1 cellular context compared by ENCODE assay signal in the genomic region with DNA sequence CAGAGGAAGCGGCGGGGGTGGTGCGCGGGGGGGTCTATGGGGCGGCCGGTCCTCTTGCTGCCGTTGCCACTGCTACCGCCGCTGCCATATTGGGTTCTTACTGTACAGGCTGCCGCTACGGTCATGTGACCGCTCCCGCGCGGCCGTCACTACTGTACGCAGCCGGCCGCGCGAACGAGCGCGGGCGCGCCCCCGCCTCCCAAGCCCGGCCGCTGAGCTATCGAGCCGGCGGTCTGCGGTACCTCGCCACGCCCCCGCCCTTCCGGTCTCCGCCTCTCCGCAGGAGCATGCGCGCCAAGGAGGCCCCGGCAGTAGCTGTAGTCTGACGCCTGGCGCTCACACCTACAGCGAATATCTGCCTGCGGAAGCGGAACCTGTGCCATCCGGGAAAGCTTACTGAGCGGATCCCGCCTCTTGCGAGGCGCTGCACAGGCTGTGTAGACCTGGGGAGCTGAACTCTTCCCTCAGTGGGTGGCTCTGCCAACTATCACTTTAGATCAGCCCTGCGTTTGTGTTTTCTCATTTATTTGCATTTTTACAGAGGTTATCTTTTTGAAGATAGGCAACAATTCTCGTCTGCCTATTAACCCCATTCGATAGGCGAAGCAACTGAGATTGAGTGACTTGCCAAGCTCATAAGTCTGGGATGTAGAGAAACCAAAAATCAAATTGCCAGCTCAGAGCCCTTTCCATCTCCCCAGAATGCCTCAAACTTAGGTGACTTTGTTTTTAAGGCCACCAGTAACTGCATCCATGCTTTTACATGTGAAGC.
A peak's percentile ranks its signal among the peaks of the same experiment; 100 is the strongest.
TF ChIP-seq lines count a peak whose summit lies in the region.

A gene (minus strand): TSS at position 127 of the 772 bp plus-strand sequence. CDS start 265 bp downstream, outside the sequence.

TF ChIP-seq in HEK293, 187 proteins besides CTCF, POLR2A, EP300 and RAD21 (continued from another document and continues in another):
- TF ChIP-seq, protein P1, sequence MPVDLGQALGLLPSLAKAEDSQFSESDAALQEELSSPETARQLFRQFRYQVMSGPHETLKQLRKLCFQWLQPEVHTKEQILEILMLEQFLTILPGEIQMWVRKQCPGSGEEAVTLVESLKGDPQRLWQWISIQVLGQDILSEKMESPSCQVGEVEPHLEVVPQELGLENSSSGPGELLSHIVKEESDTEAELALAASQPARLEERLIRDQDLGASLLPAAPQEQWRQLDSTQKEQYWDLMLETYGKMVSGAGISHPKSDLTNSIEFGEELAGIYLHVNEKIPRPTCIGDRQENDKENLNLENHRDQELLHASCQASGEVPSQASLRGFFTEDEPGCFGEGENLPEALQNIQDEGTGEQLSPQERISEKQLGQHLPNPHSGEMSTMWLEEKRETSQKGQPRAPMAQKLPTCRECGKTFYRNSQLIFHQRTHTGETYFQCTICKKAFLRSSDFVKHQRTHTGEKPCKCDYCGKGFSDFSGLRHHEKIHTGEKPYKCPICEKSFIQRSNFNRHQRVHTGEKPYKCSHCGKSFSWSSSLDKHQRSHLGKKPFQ (tag by site-specific recombination; IDR thresholded peaks at IDR 0.05) = peak; percentile 80
- TF ChIP-seq ZNF202 (tag by site-specific recombination; IDR thresholded peaks at IDR 0.05; ENCODE audit: borderline replicate concordance) = no peak
- no peak for TF ChIP-seq GLI4 (tag by site-specific recombination; IDR thresholded peaks at IDR 0.05)
- no peak for TF ChIP-seq ZNF701 (tag by site-specific recombination; IDR thresholded peaks at IDR 0.05)
- TF ChIP-seq ZNF433 (tag by site-specific recombination; IDR thresholded peaks at IDR 0.05; ENCODE audit: low read depth) = no peak
- peak; percentile 76 for TF ChIP-seq KLF1 (tag by site-specific recombination; IDR thresholded peaks at IDR 0.05)
- no peak for TF ChIP-seq ZNF132 (tag by site-specific recombination; IDR thresholded peaks at IDR 0.05; ENCODE audit: borderline replicate concordance)
- TF ChIP-seq, protein P2, sequence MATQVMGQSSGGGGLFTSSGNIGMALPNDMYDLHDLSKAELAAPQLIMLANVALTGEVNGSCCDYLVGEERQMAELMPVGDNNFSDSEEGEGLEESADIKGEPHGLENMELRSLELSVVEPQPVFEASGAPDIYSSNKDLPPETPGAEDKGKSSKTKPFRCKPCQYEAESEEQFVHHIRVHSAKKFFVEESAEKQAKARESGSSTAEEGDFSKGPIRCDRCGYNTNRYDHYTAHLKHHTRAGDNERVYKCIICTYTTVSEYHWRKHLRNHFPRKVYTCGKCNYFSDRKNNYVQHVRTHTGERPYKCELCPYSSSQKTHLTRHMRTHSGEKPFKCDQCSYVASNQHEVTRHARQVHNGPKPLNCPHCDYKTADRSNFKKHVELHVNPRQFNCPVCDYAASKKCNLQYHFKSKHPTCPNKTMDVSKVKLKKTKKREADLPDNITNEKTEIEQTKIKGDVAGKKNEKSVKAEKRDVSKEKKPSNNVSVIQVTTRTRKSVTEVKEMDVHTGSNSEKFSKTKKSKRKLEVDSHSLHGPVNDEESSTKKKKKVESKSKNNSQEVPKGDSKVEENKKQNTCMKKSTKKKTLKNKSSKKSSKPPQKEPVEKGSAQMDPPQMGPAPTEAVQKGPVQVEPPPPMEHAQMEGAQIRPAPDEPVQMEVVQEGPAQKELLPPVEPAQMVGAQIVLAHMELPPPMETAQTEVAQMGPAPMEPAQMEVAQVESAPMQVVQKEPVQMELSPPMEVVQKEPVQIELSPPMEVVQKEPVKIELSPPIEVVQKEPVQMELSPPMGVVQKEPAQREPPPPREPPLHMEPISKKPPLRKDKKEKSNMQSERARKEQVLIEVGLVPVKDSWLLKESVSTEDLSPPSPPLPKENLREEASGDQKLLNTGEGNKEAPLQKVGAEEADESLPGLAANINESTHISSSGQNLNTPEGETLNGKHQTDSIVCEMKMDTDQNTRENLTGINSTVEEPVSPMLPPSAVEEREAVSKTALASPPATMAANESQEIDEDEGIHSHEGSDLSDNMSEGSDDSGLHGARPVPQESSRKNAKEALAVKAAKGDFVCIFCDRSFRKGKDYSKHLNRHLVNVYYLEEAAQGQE (tag by site-specific recombination; IDR thresholded peaks at IDR 0.05) = no peak
- TF ChIP-seq ZBTB20 (tag by site-specific recombination; IDR thresholded peaks at IDR 0.05) = peak; percentile 87
- TF ChIP-seq, protein P3, sequence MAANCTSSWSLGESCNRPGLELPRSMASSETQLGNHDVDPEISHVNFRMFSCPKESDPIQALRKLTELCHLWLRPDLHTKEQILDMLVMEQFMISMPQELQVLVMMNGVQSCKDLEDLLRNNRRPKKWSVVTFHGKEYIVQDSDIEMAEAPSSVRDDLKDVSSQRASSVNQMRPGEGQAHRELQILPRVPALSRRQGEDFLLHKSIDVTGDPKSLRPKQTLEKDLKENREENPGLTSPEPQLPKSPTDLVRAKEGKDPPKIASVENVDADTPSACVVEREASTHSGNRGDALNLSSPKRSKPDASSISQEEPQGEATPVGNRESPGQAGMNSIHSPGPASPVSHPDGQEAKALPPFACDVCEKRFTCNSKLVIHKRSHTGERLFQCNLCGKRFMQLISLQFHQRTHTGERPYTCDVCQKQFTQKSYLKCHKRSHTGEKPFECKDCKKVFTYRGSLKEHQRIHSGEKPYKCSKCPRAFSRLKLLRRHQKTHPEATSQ (tag by site-specific recombination; IDR thresholded peaks at IDR 0.05) = no peak
- TF ChIP-seq SCRT1 (tag by site-specific recombination; IDR thresholded peaks at IDR 0.05; ENCODE audit: borderline replicate concordance) = no peak
- no peak for TF ChIP-seq SALL2 (tag by site-specific recombination; IDR thresholded peaks at IDR 0.05; ENCODE audit: borderline replicate concordance)
- TF ChIP-seq, protein P4, sequence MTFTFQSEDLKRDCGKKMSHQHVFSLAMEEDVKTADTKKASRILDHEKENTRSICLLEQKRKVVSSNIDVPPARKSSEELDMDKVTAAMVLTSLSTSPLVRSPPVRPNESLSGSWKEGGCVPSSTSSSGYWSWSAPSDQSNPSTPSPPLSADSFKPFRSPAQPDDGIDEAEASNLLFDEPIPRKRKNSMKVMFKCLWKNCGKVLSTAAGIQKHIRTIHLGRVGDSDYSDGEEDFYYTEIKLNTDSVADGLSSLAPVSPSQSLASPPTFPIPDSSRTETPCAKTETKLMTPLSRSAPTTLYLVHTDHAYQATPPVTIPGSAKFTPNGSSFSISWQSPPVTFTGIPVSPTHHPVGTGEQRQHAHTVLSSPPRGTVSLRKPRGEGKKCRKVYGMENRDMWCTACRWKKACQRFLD (tag by site-specific recombination; IDR thresholded peaks at IDR 0.05) = no peak
- no peak for TF ChIP-seq ZNF514 (tag by site-specific recombination; IDR thresholded peaks at IDR 0.05)
- TF ChIP-seq ZNF768 (tag by site-specific recombination; IDR thresholded peaks at IDR 0.05) = no peak
- TF ChIP-seq ZBTB17 (tag by site-specific recombination; IDR thresholded peaks at IDR 0.05) = peak; percentile 73
- TF ChIP-seq ZNF266 (tag by site-specific recombination; IDR thresholded peaks at IDR 0.05; ENCODE audit: low read depth) = no peak
- TF ChIP-seq KLF8 (tag by site-specific recombination; IDR thresholded peaks at IDR 0.05) = peak; percentile 76
- no peak for TF ChIP-seq ZNF777 (tag by site-specific recombination; IDR thresholded peaks at IDR 0.05; ENCODE audit: borderline replicate concordance)
- TF ChIP-seq ZNF335 (tag by site-specific recombination; conservative IDR thresholded peaks at IDR 0.05) = no peak
- no peak for TF ChIP-seq ZBTB21 (tag by site-specific recombination; IDR thresholded peaks at IDR 0.05)
- TF ChIP-seq, protein P5, sequence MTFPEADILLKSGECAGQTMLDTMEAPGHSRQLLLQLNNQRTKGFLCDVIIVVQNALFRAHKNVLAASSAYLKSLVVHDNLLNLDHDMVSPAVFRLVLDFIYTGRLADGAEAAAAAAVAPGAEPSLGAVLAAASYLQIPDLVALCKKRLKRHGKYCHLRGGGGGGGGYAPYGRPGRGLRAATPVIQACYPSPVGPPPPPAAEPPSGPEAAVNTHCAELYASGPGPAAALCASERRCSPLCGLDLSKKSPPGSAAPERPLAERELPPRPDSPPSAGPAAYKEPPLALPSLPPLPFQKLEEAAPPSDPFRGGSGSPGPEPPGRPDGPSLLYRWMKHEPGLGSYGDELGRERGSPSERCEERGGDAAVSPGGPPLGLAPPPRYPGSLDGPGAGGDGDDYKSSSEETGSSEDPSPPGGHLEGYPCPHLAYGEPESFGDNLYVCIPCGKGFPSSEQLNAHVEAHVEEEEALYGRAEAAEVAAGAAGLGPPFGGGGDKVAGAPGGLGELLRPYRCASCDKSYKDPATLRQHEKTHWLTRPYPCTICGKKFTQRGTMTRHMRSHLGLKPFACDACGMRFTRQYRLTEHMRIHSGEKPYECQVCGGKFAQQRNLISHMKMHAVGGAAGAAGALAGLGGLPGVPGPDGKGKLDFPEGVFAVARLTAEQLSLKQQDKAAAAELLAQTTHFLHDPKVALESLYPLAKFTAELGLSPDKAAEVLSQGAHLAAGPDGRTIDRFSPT (tag by site-specific recombination; IDR thresholded peaks at IDR 0.05) = no peak
- peak; percentile 25; the same call in 1 of the 2 replicates for TF ChIP-seq GLIS1 (tag by site-specific recombination; IDR thresholded peaks at IDR 0.05)
- TF ChIP-seq ZNF561 (tag by site-specific recombination; IDR thresholded peaks at IDR 0.05; ENCODE audit: borderline replicate concordance) = peak; percentile 31; the same call in 1 of the 2 replicates
- TF ChIP-seq, protein P6, sequence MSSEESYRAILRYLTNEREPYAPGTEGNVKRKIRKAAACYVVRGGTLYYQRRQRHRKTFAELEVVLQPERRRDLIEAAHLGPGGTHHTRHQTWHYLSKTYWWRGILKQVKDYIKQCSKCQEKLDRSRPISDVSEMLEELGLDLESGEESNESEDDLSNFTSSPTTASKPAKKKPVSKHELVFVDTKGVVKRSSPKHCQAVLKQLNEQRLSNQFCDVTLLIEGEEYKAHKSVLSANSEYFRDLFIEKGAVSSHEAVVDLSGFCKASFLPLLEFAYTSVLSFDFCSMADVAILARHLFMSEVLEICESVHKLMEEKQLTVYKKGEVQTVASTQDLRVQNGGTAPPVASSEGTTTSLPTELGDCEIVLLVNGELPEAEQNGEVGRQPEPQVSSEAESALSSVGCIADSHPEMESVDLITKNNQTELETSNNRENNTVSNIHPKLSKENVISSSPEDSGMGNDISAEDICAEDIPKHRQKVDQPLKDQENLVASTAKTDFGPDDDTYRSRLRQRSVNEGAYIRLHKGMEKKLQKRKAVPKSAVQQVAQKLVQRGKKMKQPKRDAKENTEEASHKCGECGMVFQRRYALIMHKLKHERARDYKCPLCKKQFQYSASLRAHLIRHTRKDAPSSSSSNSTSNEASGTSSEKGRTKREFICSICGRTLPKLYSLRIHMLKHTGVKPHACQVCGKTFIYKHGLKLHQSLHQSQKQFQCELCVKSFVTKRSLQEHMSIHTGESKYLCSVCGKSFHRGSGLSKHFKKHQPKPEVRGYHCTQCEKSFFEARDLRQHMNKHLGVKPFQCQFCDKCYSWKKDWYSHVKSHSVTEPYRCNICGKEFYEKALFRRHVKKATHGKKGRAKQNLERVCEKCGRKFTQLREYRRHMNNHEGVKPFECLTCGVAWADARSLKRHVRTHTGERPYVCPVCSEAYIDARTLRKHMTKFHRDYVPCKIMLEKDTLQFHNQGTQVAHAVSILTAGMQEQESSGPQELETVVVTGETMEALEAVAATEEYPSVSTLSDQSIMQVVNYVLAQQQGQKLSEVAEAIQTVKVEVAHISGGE (tag by site-specific recombination; conservative IDR thresholded peaks at IDR 0.05; ENCODE audit: low read depth) = peak; percentile 72
- TF ChIP-seq ZNF426 (tag by site-specific recombination; IDR thresholded peaks at IDR 0.05) = no peak
- peak; percentile 15; the same call in 1 of the 2 replicates for TF ChIP-seq ZEB2 (tag by site-specific recombination; IDR thresholded peaks at IDR 0.05)
- TF ChIP-seq KLF10 (tag by site-specific recombination; IDR thresholded peaks at IDR 0.05) = peak; percentile 24; the same call in 1 of the 2 replicates
- peak; percentile 87 for TF ChIP-seq ZBTB8A (tag by site-specific recombination; IDR thresholded peaks at IDR 0.05)
- no peak for TF ChIP-seq ZNF843 (tag by site-specific recombination; IDR thresholded peaks at IDR 0.05)
- no peak for TF ChIP-seq ZNF785 (tag by site-specific recombination; IDR thresholded peaks at IDR 0.05)
- TF ChIP-seq, protein P7, sequence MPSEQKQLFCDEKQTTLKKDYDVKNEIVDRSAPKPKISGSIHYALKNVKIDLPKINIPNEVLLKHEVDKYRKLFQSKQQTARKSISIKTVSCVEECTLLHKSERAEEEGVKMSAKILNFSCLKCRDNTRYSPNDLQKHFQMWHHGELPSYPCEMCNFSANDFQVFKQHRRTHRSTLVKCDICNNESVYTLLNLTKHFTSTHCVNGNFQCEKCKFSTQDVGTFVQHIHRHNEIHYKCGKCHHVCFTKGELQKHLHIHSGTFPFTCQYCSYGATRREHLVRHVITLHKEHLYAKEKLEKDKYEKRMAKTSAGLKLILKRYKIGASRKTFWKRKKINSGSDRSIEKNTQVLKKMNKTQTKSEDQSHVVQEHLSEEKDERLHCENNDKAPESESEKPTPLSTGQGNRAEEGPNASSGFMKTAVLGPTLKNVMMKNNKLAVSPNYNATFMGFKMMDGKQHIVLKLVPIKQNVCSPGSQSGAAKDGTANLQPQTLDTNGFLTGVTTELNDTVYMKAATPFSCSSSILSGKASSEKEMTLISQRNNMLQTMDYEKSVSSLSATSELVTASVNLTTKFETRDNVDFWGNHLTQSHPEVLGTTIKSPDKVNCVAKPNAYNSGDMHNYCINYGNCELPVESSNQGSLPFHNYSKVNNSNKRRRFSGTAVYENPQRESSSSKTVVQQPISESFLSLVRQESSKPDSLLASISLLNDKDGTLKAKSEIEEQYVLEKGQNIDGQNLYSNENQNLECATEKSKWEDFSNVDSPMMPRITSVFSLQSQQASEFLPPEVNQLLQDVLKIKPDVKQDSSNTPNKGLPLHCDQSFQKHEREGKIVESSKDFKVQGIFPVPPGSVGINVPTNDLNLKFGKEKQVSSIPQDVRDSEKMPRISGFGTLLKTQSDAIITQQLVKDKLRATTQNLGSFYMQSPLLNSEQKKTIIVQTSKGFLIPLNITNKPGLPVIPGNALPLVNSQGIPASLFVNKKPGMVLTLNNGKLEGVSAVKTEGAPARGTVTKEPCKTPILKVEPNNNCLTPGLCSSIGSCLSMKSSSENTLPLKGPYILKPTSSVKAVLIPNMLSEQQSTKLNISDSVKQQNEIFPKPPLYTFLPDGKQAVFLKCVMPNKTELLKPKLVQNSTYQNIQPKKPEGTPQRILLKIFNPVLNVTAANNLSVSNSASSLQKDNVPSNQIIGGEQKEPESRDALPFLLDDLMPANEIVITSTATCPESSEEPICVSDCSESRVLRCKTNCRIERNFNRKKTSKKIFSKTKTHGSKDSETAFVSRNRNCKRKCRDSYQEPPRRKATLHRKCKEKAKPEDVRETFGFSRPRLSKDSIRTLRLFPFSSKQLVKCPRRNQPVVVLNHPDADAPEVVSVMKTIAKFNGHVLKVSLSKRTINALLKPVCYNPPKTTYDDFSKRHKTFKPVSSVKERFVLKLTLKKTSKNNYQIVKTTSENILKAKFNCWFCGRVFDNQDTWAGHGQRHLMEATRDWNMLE (tag by site-specific recombination; conservative IDR thresholded peaks at IDR 0.05; ENCODE audit: low read depth) = peak; percentile 95
